9 cellular contexts compared by ENCODE assay signal in the genomic region with DNA sequence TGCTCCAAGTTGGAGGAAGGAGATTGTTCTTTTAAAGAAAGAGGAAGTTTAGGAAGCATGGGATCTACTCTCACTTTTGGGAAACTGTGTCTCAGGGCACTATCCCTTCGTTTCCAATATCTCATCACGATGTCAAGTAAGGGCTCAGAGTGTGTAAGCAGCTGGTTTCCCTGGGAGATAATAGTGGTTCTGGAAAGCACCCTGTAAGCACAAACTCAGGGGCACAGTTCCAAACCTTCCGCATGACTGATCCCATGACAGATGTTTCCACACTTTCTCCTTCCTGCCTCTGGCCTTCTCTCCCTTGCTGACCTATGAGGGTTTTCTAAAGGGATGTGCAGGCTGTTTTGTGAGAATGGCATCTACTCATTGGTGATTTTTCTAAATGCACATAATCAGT. TPM values are rescaled to one million over a fixed set of nuclear protein-coding genes. Genes with fewer than 3 reads are reported as not detected.
DNase-seq lines count a peak whose midpoint lies in the region; ATAC-seq and TF ChIP-seq lines count a peak whose summit lies in the region.
"Had no signal": no experiment of that assay in that cellular context is flagged by ENCODE, and none has a peak within 500 bp of the region (broad histone marks: within the 10 kb centered on the region; RNA-seq: fewer than 3 reads in every experiment).

No MANE protein-coding gene starts in this region.

- peaks cover 16% of the 10 kb centered on the region for H3K4me1 ChIP-seq in adipocyte (ENCODE audit: control insufficient read depth, insufficient read depth, low read length)
- peaks cover 31% of the 10 kb centered on the region for H3K4me1 ChIP-seq in parathyroid adenoma

- no peak for ATAC-seq in activated naive CD4-positive, alpha-beta T cell treated with anti-CD3 and anti-CD28 coated beads, Interleukin-2, amount 50 U/mL, for 72 hours

- H3K36me3 Mint-ChIP-seq in activated naive CD4-positive, alpha-beta T cell treated with anti-CD3 and anti-CD28 coated beads, Interleukin-2, amount 50 U/mL, for 72 hours, result peaks cover 15 to 30% of the 10 kb centered on the region in 2 donors

- H3K9me3 ChIP-seq in adipocyte (ENCODE audit: control insufficient read depth, low read length) (no peaks in the 10 kb centered on the region), parathyroid adenoma (ENCODE audit: control insufficient read depth, low read length) (no peaks in the 10 kb centered on the region)

- H3K36me3 ChIP-seq in adipocyte (ENCODE audit: control insufficient read depth, insufficient read depth, low read length, severe bottlenecking), result no peaks in the 10 kb centered on the region
- no peaks in the 10 kb centered on the region for H3K36me3 ChIP-seq in parathyroid adenoma (ENCODE audit: control insufficient read depth, insufficient read depth, low read length)

- H3K4me3 ChIP-seq in AG09309 (ENCODE audit: control insufficient read depth, low read depth, low read length) (no peak overlapping the region), adipocyte (ENCODE audit: low read length) (peak overlapping the region; percentile 5), parathyroid adenoma (ENCODE audit: low read depth, low read length) (peak overlapping the region; percentile 19)

- peaks cover 6 to 25% of the 10 kb centered on the region in 2 donors for H3K9me3 Mint-ChIP-seq in activated naive CD4-positive, alpha-beta T cell treated with anti-CD3 and anti-CD28 coated beads, Interleukin-2, amount 50 U/mL, for 72 hours

- H3K27ac ChIP-seq in parathyroid adenoma, result peak overlapping the region; percentile 79

- H3K79me2 ChIP-seq in parathyroid adenoma, result no peaks in the 10 kb centered on the region

- TF ChIP-seq CTCF in AG09309 (IDR thresholded peaks at IDR 0.05; ENCODE audit: control insufficient read depth, insufficient read depth, low read depth, low read length, missing control alignments), result no peak
- TF ChIP-seq CTCF in parathyroid adenoma (IDR thresholded peaks at IDR 0.05), result no peak

- H2AFZ ChIP-seq in parathyroid adenoma, result peak overlapping the region; percentile 56

- DNase-seq in AG09309 (ENCODE audit: low read depth) (peak; percentile 39), adipocyte (ENCODE audit: low read depth) (no peak), glomerular visceral epithelial cell (ENCODE audit: extremely low spot score) (peak; percentile 81), MV-4-11 (lab: John Stamatoyannopoulos, UW) (no peak), occipital lobe (lab: John Stamatoyannopoulos, UW) (no peak)
- no peak for DNase-seq in activated naive CD4-positive, alpha-beta T cell treated with anti-CD3 and anti-CD28 coated beads, Interleukin-2, amount 50 U/mL, for 72 hours (ENCODE audit: low spot score in 2 of 2)
- DNase-seq in activated CD4-positive, CD25-positive, alpha-beta regulatory T cell (lab: John Stamatoyannopoulos, UW), result no peak

- no peak overlapping the region for H3K27ac Mint-ChIP-seq in activated naive CD4-positive, alpha-beta T cell treated with anti-CD3 and anti-CD28 coated beads, Interleukin-2, amount 50 U/mL, for 72 hours
- H3K27ac Mint-ChIP-seq: B cell had no signal

- H3K27me3 ChIP-seq in adipocyte (replicated peaks; ENCODE audit: control insufficient read depth, insufficient read depth, low read length), result no peaks in the 10 kb centered on the region
- no peaks in the 10 kb centered on the region for H3K27me3 ChIP-seq in parathyroid adenoma (ENCODE audit: control insufficient read depth, insufficient read depth, low read length)

- H3K9ac ChIP-seq in adipocyte (ENCODE audit: low read length), result peak overlapping the region; percentile 15
- no peak overlapping the region for H3K9ac ChIP-seq in parathyroid adenoma

- peak overlapping the region; percentile 54 for H3K4me2 ChIP-seq in parathyroid adenoma (ENCODE audit: low read length)

RNA-seq across cellular contexts. Expression of gene ADTRP, which starts 33.9 kb away (rescaled TPM):
- total RNA-seq in occipital lobe, result 2.5 TPM
- 10 to 100 TPM; 33.5 to 75.2 TPM for total RNA-seq in activated naive CD4-positive, alpha-beta T cell treated with anti-CD3 and anti-CD28 coated beads, Interleukin-2, amount 50 U/mL, for 72 hours

Comparison
In these comparisons a context has a peak if more than half of its experiments do, and no peak if none do; other contexts are left out.
1. DNase-seq: peak in AG09309 (single experiment) and glomerular visceral epithelial cell (single experiment); none in adipocyte (single experiment), MV-4-11 (single experiment), occipital lobe (single experiment), activated naive CD4-positive, alpha-beta T cell treated with anti-CD3 and anti-CD28 coated beads, Interleukin-2, amount 50 U/mL, for 72 hours (0 of 2) and activated CD4-positive, CD25-positive, alpha-beta regulatory T cell (0 of 4).